1 cellular context compared by ENCODE assay signal in the genomic region with DNA sequence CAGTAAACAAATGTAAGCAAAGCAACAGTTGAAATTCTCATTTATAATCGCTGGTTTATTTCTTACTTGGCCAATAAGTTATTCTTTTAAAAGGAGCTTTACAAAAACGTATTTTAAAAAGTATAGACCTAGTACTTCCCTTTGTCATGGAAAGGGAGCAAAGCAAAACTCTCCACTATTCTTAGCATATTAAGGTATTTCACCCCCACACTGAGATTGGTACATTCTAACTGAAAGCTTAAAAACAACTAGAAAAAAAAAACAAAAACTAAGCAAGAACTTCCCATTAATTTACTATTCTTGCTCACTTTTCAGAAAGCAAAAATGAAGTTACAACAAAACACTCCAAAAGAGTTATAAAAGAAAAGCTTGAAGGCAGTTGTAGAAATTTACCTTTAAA.
TF ChIP-seq lines count a peak whose summit lies in the region.

No MANE protein-coding gene starts in this region.

TF ChIP-seq in GM12878, 131 proteins besides CTCF, POLR2A, EP300 and RAD21 (continued from another document):
- no peak for TF ChIP-seq SPI1 (IDR thresholded peaks at IDR 0.05; ENCODE audit: borderline replicate concordance, insufficient read depth, low read depth, low read length)
